34 cellular contexts compared by ENCODE assay signal in the genomic region with DNA sequence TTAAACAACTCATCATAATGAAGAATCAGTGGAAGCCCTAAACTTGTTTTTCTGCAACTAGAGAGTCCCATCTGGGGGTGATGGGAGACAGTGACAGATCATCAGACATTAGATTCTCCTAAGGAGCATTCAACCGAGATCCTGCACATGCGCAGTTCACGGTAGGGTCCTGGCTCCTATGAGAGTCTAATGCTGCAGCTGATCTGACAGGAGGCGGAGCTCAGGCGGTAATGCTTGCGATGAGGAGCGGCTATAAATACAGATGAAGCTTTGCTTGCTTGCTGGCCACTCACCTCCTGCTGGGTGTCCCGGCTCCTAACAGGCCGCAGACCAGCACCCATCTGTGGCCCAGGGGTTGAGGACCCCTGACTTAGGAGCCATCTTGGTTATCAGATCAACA.
"Had no signal": no experiment of that assay in that cellular context is flagged by ENCODE, and none has a peak within 500 bp of the region (broad histone marks: within the 10 kb centered on the region; RNA-seq: fewer than 3 reads in every experiment).

No MANE protein-coding gene starts in this region.

- H3K9me3 ChIP-seq: adrenal gland, colonic mucosa, psoas muscle, stomach, suprapubic skin, uterus had no signal

- H3K4me1 ChIP-seq: psoas muscle, suprapubic skin, uterus had no signal

- H3K36me3 ChIP-seq: adrenal gland, cardiac muscle cell, colonic mucosa, stomach, suprapubic skin, uterus had no signal

- H2AFZ ChIP-seq: parathyroid adenoma had no signal

- H3K9ac ChIP-seq: parathyroid adenoma had no signal

- ATAC-seq: activated CD4-positive, CD25-positive, alpha-beta regulatory T cell treated with anti-CD3 and anti-CD28 coated beads, Interleukin-2, amount 50 U/mL, for 24 hours; effector memory CD8-positive, alpha-beta T cell; left cardiac atrium; left ventricle myocardium superior; naive thymus-derived CD4-positive, alpha-beta T cell; psoas muscle; right cardiac atrium; stimulated activated naive B cell treated with anti-CD40 and anti-IgM and Interleukin-4, amounts not matched to agents 10 μg/mL and 1 μg/mL and 100 μg/mL, for 72 hours had no signal

- H3K27me3 ChIP-seq: adrenal gland, cardiac muscle cell, colonic mucosa, dorsolateral prefrontal cortex, stomach, suprapubic skin, uterus had no signal

- H3K79me2 ChIP-seq: parathyroid adenoma had no signal

- H3K4me3 ChIP-seq: adrenal gland, cardiac muscle cell, colonic mucosa, dorsolateral prefrontal cortex, psoas muscle, stomach, suprapubic skin, uterus had no signal

- H3K27ac ChIP-seq: colonic mucosa, parathyroid adenoma, psoas muscle, stomach, suprapubic skin, VCaP had no signal

- DNase-seq: activated CD4-positive, alpha-beta T cell treated with anti-CD3 and anti-CD28 coated beads for 48 hours; activated CD4-positive, alpha-beta T cell treated with anti-CD3 and anti-CD28 coated beads, Interleukin-2, amount 50 U/mL, for 48 hours; activated CD8-positive, alpha-beta memory T cell treated with anti-CD3 and anti-CD28 coated beads, Interleukin-2, amount 50 U/mL, for 4 hours; activated effector memory CD4-positive, alpha-beta T cell treated with anti-CD3 and anti-CD28 coated beads, Interleukin-2, amount 50 U/mL, for 16 hours; activated naive CD4-positive, alpha-beta T cell treated with anti-CD3 and anti-CD28 coated beads for 36 hours; activated naive CD8-positive, alpha-beta T cell treated with anti-CD3 and anti-CD28 coated beads for 36 hours; activated T-cell treated with anti-CD3 and anti-CD28 coated beads, Interleukin-2, amount 50 U/mL, for 1 hour; adrenal gland; aorta; cerebellar nuclear complex; colonic mucosa; dorsolateral prefrontal cortex; effector memory CD8-positive, alpha-beta T cell; erythroblast; head of caudate nucleus; hippocampal formation; left cardiac atrium; left ventricle myocardium superior; mammary epithelial cell; naive thymus-derived CD4-positive, alpha-beta T cell; nucleus accumbens; psoas muscle; right cardiac atrium; stimulated activated CD4-positive, alpha-beta T cell treated with anti-CD3 and anti-CD28 coated beads, Interleukin-15, amount 100 ng/mL, for 24 hours; stimulated activated CD4-positive, alpha-beta T cell treated with anti-CD3 and anti-CD28 coated beads, Interleukin-2, amount 100 ng/mL, for 24 hours; stimulated activated naive B cell treated with anti-CD40 and anti-IgM and Interleukin-4, amounts not matched to agents 10 μg/mL and 1 μg/mL and 100 μg/mL, for 72 hours; stomach; T-helper 9 cell; uterus had no signal
